In genomic region chr7:132745510-132745909, GRCh38 we compare ENCODE assay signal across 24 cellular contexts.
DNase-seq lines count a peak whose midpoint lies in the region; ATAC-seq and TF ChIP-seq lines count a peak whose summit lies in the region.
"Had no signal": no experiment of that assay in that cellular context is flagged by ENCODE, and none has a peak within 500 bp of the region (broad histone marks: within the 10 kb centered on the region; RNA-seq: fewer than 3 reads in every experiment).

No MANE protein-coding gene starts in this region.

- H3K4me3 ChIP-seq in GM23338 (no peak overlapping the region), endodermal cell (ENCODE audit: low read length) (peak overlapping the region; percentile 43), mesendoderm (ENCODE audit: low read length) (no peak overlapping the region), HAP-1 (no peak overlapping the region)
- H3K4me3 ChIP-seq: A549; BLaER1 treated with 17β-estradiol and CSF1 and Interleukin-3, amounts not matched to agents 10 nM and 100 nM; GM12878 had no signal

- H2BK120ac ChIP-seq in mesendoderm (ENCODE audit: low read depth, low read length): no peak overlapping the region

- H3K4me3 Mint-ChIP-seq in GM23338: no peak overlapping the region
- no peak overlapping the region for H3K4me3 Mint-ChIP-seq in WTC11
- no peak overlapping the region for H3K4me3 Mint-ChIP-seq in endodermal cell
- H3K4me3 Mint-ChIP-seq: B cell; CD4-positive, alpha-beta T cell; CD8-positive, alpha-beta memory T cell had no signal

- TF ChIP-seq CTCF in GM23338 (conservative IDR thresholded peaks at IDR 0.05; ENCODE audit: low read depth in 2 of 2) (no peak), WTC11 (IDR thresholded peaks at IDR 0.05) (no peak), endodermal cell (conservative IDR thresholded peaks at IDR 0.05) (no peak)

- H3K4ac ChIP-seq in mesendoderm (ENCODE audit: low read depth, low read length): no peak overlapping the region

- H3K23ac ChIP-seq in mesendoderm (ENCODE audit: low read length): no peak overlapping the region

- in situ Hi-C loops in HAP-1 (cut with MboI; ENCODE audit: low sequenced_read_pairs): no loop called here

- no peak overlapping the region for H3K18ac ChIP-seq in mesendoderm (ENCODE audit: low read length)

- H3K27ac Mint-ChIP-seq in GM23338: no peak overlapping the region
- H3K27ac Mint-ChIP-seq in WTC11: peak overlapping the region; percentile 6; the same call in 1 of the 2 replicates
- no peak overlapping the region for H3K27ac Mint-ChIP-seq in endodermal cell
- H3K27ac Mint-ChIP-seq: B cell; CD4-positive, alpha-beta T cell; CD8-positive, alpha-beta memory T cell had no signal

- H3K36me3 ChIP-seq in GM23338 (ENCODE audit: insufficient read depth): no peaks in the 10 kb centered on the region
- no peaks in the 10 kb centered on the region for H3K36me3 ChIP-seq in endodermal cell (ENCODE audit: control insufficient read depth, insufficient read depth, low read length)
- H3K36me3 ChIP-seq in mesendoderm (ENCODE audit: control insufficient read depth, insufficient read depth, low read length): no peaks in the 10 kb centered on the region
- H3K36me3 ChIP-seq in HAP-1 (replicated peaks): no peaks in the 10 kb centered on the region
- H3K36me3 ChIP-seq: BLaER1 treated with 17β-estradiol and CSF1 and Interleukin-3, amounts not matched to agents 10 nM and 100 nM had no signal

- no peak overlapping the region for H4K5ac ChIP-seq in mesendoderm (ENCODE audit: low read length)

- H3K4me2 ChIP-seq in GM23338 (no peak overlapping the region), mesendoderm (ENCODE audit: low read length) (no peak overlapping the region)
- H3K4me2 ChIP-seq: A549; BLaER1 treated with 17β-estradiol and CSF1 and Interleukin-3, amounts not matched to agents 10 nM and 100 nM had no signal

- H3K9me3 Mint-ChIP-seq in GM23338: peaks cover 17% of the 10 kb centered on the region; the same call in 2 of the 3 replicates
- H3K9me3 Mint-ChIP-seq in WTC11: peaks cover 24% of the 10 kb centered on the region
- H3K9me3 Mint-ChIP-seq in endodermal cell: peaks cover 19% of the 10 kb centered on the region

- ATAC-seq in GM23338 (peak; percentile 43; the same call in 2 of the 3 replicates), WTC11 (peak; percentile 71)
- ATAC-seq: A549, GM12878 had no signal

- no peaks in the 10 kb centered on the region for H3K79me2 ChIP-seq in GM23338 (replicated peaks; ENCODE audit: insufficient read depth)
- H3K79me2 ChIP-seq in mesendoderm (ENCODE audit: control insufficient read depth, insufficient read depth, low read length): no peaks in the 10 kb centered on the region

- peaks cover 5% of the 10 kb centered on the region; the same call in 2 of the 3 replicates for H3K4me1 Mint-ChIP-seq in GM23338
- H3K4me1 Mint-ChIP-seq in WTC11: peaks cover 11% of the 10 kb centered on the region
- H3K4me1 Mint-ChIP-seq in endodermal cell: peaks cover 7% of the 10 kb centered on the region
- H3K4me1 Mint-ChIP-seq: B cell; CD8-positive, alpha-beta memory T cell had no signal

- no peak overlapping the region for H3K56ac ChIP-seq in mesendoderm (ENCODE audit: low read length)

- CTCF ChIA-PET in WTC11 (lab: Charles Lee): interaction anchor here (0.6 to 1.1 kb wide), 3 partner anchors 35 to 323 kb away, joined by 3 read pairs; no protein-coding TSS in a partner anchor

- peaks cover 10% of the 10 kb centered on the region; the same call in 1 of the 2 replicates for H3K9me2 ChIP-seq in GM23338 (ENCODE audit: insufficient read depth)

- no peaks in the 10 kb centered on the region for H3F3A ChIP-seq in GM23338 (replicated peaks; ENCODE audit: low read depth)

- DNase-seq in GM23338 (ENCODE audit: low spot score) (peak; percentile 52), WTC11 (ENCODE audit: low spot score) (no peak), endodermal cell (peak; percentile 60), mesendoderm (peak; percentile 47), cerebellum (ENCODE audit: low spot score) (no peak), HAP-1 (ENCODE audit: low spot score in 2 of 2) (no peak)
- no peak for DNase-seq in stimulated activated naive CD4-positive, alpha-beta T cell (lab: John Stamatoyannopoulos, UW)
- DNase-seq: AML-193; CD4-positive, alpha-beta T cell; CD8-positive, alpha-beta memory T cell; COR-L47; DMS 273 treated with DMSO at 0.1 percent for 48 hours; DMS153; DMS53; DMS79; DND-41; EL; GDM1 had no signal

- H4K20me1 ChIP-seq in GM23338 (replicated peaks; ENCODE audit: insufficient read depth): no peaks in the 10 kb centered on the region
- H4K20me1 ChIP-seq: BLaER1 treated with 17β-estradiol and CSF1 and Interleukin-3, amounts not matched to agents 10 nM and 100 nM had no signal

- H2BK15ac ChIP-seq in mesendoderm (replicated peaks; ENCODE audit: low read depth): no peak overlapping the region

- no peaks in the 10 kb centered on the region for H3K4me1 ChIP-seq in GM23338 (ENCODE audit: insufficient read depth)
- no peaks in the 10 kb centered on the region for H3K4me1 ChIP-seq in endodermal cell (ENCODE audit: control insufficient read depth, insufficient read depth, low read length)
- H3K4me1 ChIP-seq in mesendoderm (ENCODE audit: control insufficient read depth, low read depth, low read length): no peaks in the 10 kb centered on the region
- H3K4me1 ChIP-seq in HAP-1: no peaks in the 10 kb centered on the region

- H3K36me3 Mint-ChIP-seq in GM23338 (ENCODE audit: low read depth) (peaks cover 8% of the 10 kb centered on the region), WTC11 (peaks cover 13% of the 10 kb centered on the region), endodermal cell (ENCODE audit: low read depth) (no peaks in the 10 kb centered on the region)
- H3K36me3 Mint-ChIP-seq: CD8-positive, alpha-beta memory T cell had no signal

- H3K27ac ChIP-seq in GM23338 (ENCODE audit: low read depth): no peak overlapping the region
- H3K27ac ChIP-seq in endodermal cell (ENCODE audit: low read depth, low read length): no peak overlapping the region
- no peak overlapping the region for H3K27ac ChIP-seq in mesendoderm (ENCODE audit: low read depth, low read length)
- H3K27ac ChIP-seq: 22Rv1; A549; BLaER1 treated with 17β-estradiol and CSF1 and Interleukin-3, amounts not matched to agents 10 nM and 100 nM; C4-2B had no signal

- no peaks in the 10 kb centered on the region for H3K79me1 ChIP-seq in mesendoderm (ENCODE audit: low read length)

- H3K27me3 ChIP-seq in GM23338 (ENCODE audit: insufficient read depth): no peaks in the 10 kb centered on the region
- H3K27me3 ChIP-seq in endodermal cell (ENCODE audit: control insufficient read depth, insufficient read depth, low read length, poor library complexity, severe bottlenecking): no peaks in the 10 kb centered on the region
- H3K27me3 ChIP-seq in mesendoderm (ENCODE audit: insufficient read depth, low read length, poor library complexity): no peaks in the 10 kb centered on the region
- peaks cover 63% of the 10 kb centered on the region for H3K27me3 ChIP-seq in HAP-1 (ENCODE audit: low read depth)
- H3K27me3 ChIP-seq: BLaER1 treated with 17β-estradiol and CSF1 and Interleukin-3, amounts not matched to agents 10 nM and 100 nM had no signal

- H2BK5ac ChIP-seq in mesendoderm (ENCODE audit: low read length): no peak overlapping the region

- peaks cover 6% of the 10 kb centered on the region for H3K27me3 Mint-ChIP-seq in GM23338 (ENCODE audit: insufficient read depth, low read depth, poor library complexity)
- no peaks in the 10 kb centered on the region for H3K27me3 Mint-ChIP-seq in WTC11 (ENCODE audit: low read depth)
- H3K27me3 Mint-ChIP-seq in endodermal cell (ENCODE audit: insufficient read depth): no peaks in the 10 kb centered on the region

- H2AK5ac ChIP-seq in mesendoderm (ENCODE audit: low read length): no peak overlapping the region

- no peak overlapping the region for H2AFZ ChIP-seq in GM23338

- peaks cover 23% of the 10 kb centered on the region for H3K9me3 ChIP-seq in endodermal cell (ENCODE audit: control insufficient read depth, low read length)
- peaks cover 10% of the 10 kb centered on the region for H3K9me3 ChIP-seq in HAP-1

- no peak overlapping the region for H4K8ac ChIP-seq in mesendoderm (ENCODE audit: low read depth, low read length)

- H3K9ac ChIP-seq in endodermal cell (ENCODE audit: extremely low read depth, low read length, poor library complexity, severe bottlenecking) (no peak overlapping the region), mesendoderm (ENCODE audit: low read length) (no peak overlapping the region)
- H3K9ac ChIP-seq: BLaER1 treated with 17β-estradiol and CSF1 and Interleukin-3, amounts not matched to agents 10 nM and 100 nM had no signal

- POLR2A ChIA-PET in WTC11 (lab: Charles Lee): no interaction called here

TF ChIP-seq in WTC11, 78 proteins besides CTCF, POLR2A, EP300 and RAD21:
- TF ChIP-seq E2F5 (CRISPR knock-in tag; IDR thresholded peaks at IDR 0.05) (no peak), OVOL2 (CRISPR knock-in tag; IDR thresholded peaks at IDR 0.05; ENCODE audit: borderline replicate concordance) (no peak), PREB (CRISPR knock-in tag; IDR thresholded peaks at IDR 0.05; ENCODE audit: borderline replicate concordance) (no peak)

Comparison
In these comparisons a context has a peak if more than half of its experiments do, and no peak if none do; other contexts are left out.
1. DNase-seq: peak in GM23338 (single experiment), endodermal cell (single experiment) and mesendoderm (single experiment); none in WTC11 (single experiment), cerebellum (single experiment), HAP-1 (0 of 2) and stimulated activated naive CD4-positive, alpha-beta T cell (0 of 6).